7 cellular contexts compared by ENCODE assay signal in the genomic region with DNA sequence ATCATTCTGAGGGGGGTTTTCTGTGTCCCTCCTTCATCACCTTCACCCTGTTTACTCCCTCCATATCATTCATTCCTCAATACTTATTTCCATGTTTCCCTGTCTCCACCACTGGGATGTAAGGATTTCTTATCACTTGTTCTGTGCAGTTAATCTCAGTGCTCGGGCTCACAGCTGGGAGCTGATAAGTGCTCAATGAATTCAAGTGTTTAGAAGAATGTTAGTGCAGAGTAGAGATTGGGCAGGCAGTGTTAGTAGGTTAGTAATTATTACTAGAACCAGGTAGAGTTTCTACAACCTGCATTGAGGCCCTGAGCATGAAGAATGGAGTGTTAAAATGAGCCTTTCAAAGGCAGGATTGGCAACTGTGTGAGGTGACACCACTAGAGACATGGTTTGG.
"Had no signal": no experiment of that assay in that cellular context is flagged by ENCODE, and none has a peak within 500 bp of the region (broad histone marks: within the 10 kb centered on the region; RNA-seq: fewer than 3 reads in every experiment).

No MANE protein-coding gene starts in this region.

- H3K9ac ChIP-seq: GM23248, KMS-11 had no signal

- DNase-seq: GM23248, GOT3, H7, HCEC 1CT, IMR-90, KBM-7 had no signal

- H3K27ac ChIP-seq: GM23248, KMS-11 had no signal

- H3K4me2 ChIP-seq: KMS-11 had no signal

- H3K4me3 ChIP-seq: GM23248 had no signal

- H2AFZ ChIP-seq: GM23248 had no signal
